In the genomic region with DNA sequence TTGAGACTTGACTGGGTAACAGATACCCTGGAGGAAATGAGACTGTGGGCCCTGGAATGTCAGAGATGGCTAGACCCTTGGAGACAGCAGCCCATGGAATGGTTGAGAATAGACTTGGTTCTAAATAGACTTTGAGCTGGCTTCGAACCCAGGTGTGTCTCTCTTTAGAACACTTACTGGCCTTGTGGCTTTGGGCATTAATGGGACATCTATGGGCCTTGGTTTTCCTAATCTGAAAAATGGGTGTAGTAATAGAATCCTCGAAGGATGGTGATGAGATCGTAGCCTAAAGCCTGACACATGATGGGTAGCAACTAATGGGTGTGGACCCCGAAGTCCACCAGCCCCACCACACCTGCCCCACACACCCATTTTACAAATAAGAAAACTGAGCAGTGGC, we compare ENCODE assay signal across 22 cellular contexts.
"Had no signal": no experiment of that assay in that cellular context is flagged by ENCODE, and none has a peak within 500 bp of the region (broad histone marks: within the 10 kb centered on the region; RNA-seq: fewer than 3 reads in every experiment).

No MANE protein-coding gene starts in this region.

- H3K36me3 ChIP-seq: MG63, SJCRH30 had no signal

- H3K4me1 ChIP-seq: SJCRH30 had no signal

- FAIRE-seq: HTR-8/SVneo had no signal

- H3K27me3 ChIP-seq: MG63, SJCRH30 had no signal

- H3K27ac ChIP-seq: HL-60, SJCRH30 had no signal

- ATAC-seq: PC-3, Right ventricle myocardium inferior, SK-N-SH treated with all-trans-retinoic acid at 6 μM for 48 hours had no signal

- H3K9me3 ChIP-seq: MG63, SJCRH30 had no signal

- DNase-seq: Karpas-422, KG1, MG63, NCI-H1092, NCI-H1105 treated with DMSO at 0.1 percent for 48 hours, NCI-H1417 treated with DMSO at 0.1 percent for 48 hours, NCI-H187, NCI-H2029, NCI-H2081 treated with DMSO at 0.1 percent for 48 hours, NCI-H2171, NCI-H226, NCI-H446, NCI-H510A, NCI-H524 treated with DMSO at 0.1 percent for 48 hours, NCI-H774, PC-3, SHP77 treated with DMSO at 0.1 percent for 48 hours, SJCRH30 had no signal

- H3K4me3 ChIP-seq: MG63, SJCRH30 had no signal
